1 cellular context compared by ENCODE assay signal in genomic region chr3:52221141-52221562, GRCh38.
TF ChIP-seq lines count a peak whose summit lies in the region.

No MANE protein-coding gene starts in this region.

TF ChIP-seq in GM23338, 12 proteins besides CTCF, POLR2A, EP300 and RAD21:
- TF ChIP-seq ZNF331 (CRISPR knock-in tag; IDR thresholded peaks at IDR 0.05; ENCODE audit: low read depth), result no peak
- no peak for TF ChIP-seq EZH2phosphoT487 (IDR thresholded peaks at IDR 0.05; ENCODE audit: unreplicated experiment)
TF ChIP-seq in GM23338: peak in this region for 0.
